8 cellular contexts compared by ENCODE assay signal in genomic region chr18:62715439-62715792, GRCh38. TPM values are rescaled to one million over a fixed set of nuclear protein-coding genes. Genes with fewer than 3 reads are reported as not detected.
DNase-seq lines count a peak whose midpoint lies in the region; ATAC-seq and TF ChIP-seq lines count a peak whose summit lies in the region.

PHLPP1 (plus strand) TSS chr18:62715541; CDS start chr18:62715684, 143 bp downstream.

- DNase-seq in DMS79 (lab: John Stamatoyannopoulos, UW) (peak; percentile 55), DMS79 treated with DMSO at 0.1 percent for 48 hours (lab: John Stamatoyannopoulos, UW) (no peak), T-helper 17 cell (no peak), foreskin keratinocyte (no peak), sigmoid colon (no peak)
- no peak for DNase-seq in activated effector memory CD4-positive, alpha-beta T cell treated with Interleukin-2 at 50 U/mL for 16 hours
- no peak for DNase-seq in stimulated activated CD4-positive, alpha-beta T cell treated with anti-CD3 and anti-CD28 coated beads, Interleukin-4, amount 100 ng/mL, for 4 hours

- H3K9me3 ChIP-seq in T-helper 17 cell (ENCODE audit: control insufficient read depth, low read length, poor library complexity, severe bottlenecking) (no peaks in the 10 kb centered on the region), sigmoid colon (no peaks in the 10 kb centered on the region)

- H3K4me3 Mint-ChIP-seq in T-helper 17 cell = peak within 1 kb of the TSS; percentile 90

- H3K27ac Mint-ChIP-seq in T-helper 17 cell = peak within 1 kb of the TSS; percentile 94

- intact Hi-C loops in sigmoid colon (cut with DNase I) = loop anchor here (1.0 to 10.0 kb wide), 6 partner anchors 191 to 1249 kb away; partner anchors contain the start of genes PIGN, RELCH and VPS4B

- peak; percentile 31 to 61 for TF ChIP-seq POLR2A in sigmoid colon (IDR thresholded peaks at IDR 0.05)

- no peaks in the 10 kb centered on the region for H3K27me3 Mint-ChIP-seq in T-helper 17 cell

- peaks cover 20% of the 10 kb centered on the region for H3K4me1 Mint-ChIP-seq in T-helper 17 cell

- no peaks in the 10 kb centered on the region for H3K36me3 Mint-ChIP-seq in T-helper 17 cell (ENCODE audit: low read depth)

- peak; percentile 19 for ATAC-seq in HG02798 (IDR thresholded peaks at IDR 0.05; ENCODE audit: poor library complexity, unreplicated experiment)
- peak; percentile 47 for ATAC-seq in T-helper 17 cell
- ATAC-seq in foreskin keratinocyte = no peak

- H3K27ac ChIP-seq in foreskin keratinocyte = peak within 1 kb of the TSS; percentile 58
- H3K27ac ChIP-seq in sigmoid colon = peak within 1 kb of the TSS; percentile 92 to 98 (median 95)

- H3K4me3 ChIP-seq in sigmoid colon = peak within 1 kb of the TSS; percentile 65 to 88 (median 76)

- no peak for TF ChIP-seq EP300 in sigmoid colon (IDR thresholded peaks at IDR 0.05)

- H3K27me3 ChIP-seq in foreskin keratinocyte (no peaks in the 10 kb centered on the region), sigmoid colon (no peaks in the 10 kb centered on the region)

- TF ChIP-seq CTCF in foreskin keratinocyte (conservative IDR thresholded peaks at IDR 0.05) (no peak), sigmoid colon (IDR thresholded peaks at IDR 0.05) (no peak)

- H3K36me3 ChIP-seq in sigmoid colon = no peaks in the 10 kb centered on the region

- 0 to 1% methylated on average over 51 of the region's 51 CpGs for WGBS in sigmoid colon, 2 donors

- H3K4me1 ChIP-seq in foreskin keratinocyte = peaks cover 21% of the 10 kb centered on the region
- peaks cover 0 to 37% (median 34%) of the 10 kb centered on the region in 4 donors for H3K4me1 ChIP-seq in sigmoid colon

RNA-seq across cellular contexts. Expression of gene PHLPP1, which starts in this region (rescaled TPM):
- 10 to 100 TPM in 1 of 2 donors, 1 to 10 TPM in 1; 9.0 to 10.8 TPM for total RNA-seq in T-helper 17 cell
- 9.5 and 10.3 TPM in 2 replicates for total RNA-seq in foreskin keratinocyte
- polyA plus RNA-seq in foreskin keratinocyte = 3.1 and 3.6 TPM in 2 replicates
- total RNA-seq in sigmoid colon = 10 to 100 TPM in 1 of 4 donors, 1 to 10 TPM in 3; 7.1 to 18.6 (median 8.6) TPM
- 1 to 10 TPM; 4.2 to 4.7 (median 4.2) TPM for polyA plus RNA-seq in sigmoid colon
